Comparison of ENCODE assay signal across 8 cellular contexts in the genomic region with DNA sequence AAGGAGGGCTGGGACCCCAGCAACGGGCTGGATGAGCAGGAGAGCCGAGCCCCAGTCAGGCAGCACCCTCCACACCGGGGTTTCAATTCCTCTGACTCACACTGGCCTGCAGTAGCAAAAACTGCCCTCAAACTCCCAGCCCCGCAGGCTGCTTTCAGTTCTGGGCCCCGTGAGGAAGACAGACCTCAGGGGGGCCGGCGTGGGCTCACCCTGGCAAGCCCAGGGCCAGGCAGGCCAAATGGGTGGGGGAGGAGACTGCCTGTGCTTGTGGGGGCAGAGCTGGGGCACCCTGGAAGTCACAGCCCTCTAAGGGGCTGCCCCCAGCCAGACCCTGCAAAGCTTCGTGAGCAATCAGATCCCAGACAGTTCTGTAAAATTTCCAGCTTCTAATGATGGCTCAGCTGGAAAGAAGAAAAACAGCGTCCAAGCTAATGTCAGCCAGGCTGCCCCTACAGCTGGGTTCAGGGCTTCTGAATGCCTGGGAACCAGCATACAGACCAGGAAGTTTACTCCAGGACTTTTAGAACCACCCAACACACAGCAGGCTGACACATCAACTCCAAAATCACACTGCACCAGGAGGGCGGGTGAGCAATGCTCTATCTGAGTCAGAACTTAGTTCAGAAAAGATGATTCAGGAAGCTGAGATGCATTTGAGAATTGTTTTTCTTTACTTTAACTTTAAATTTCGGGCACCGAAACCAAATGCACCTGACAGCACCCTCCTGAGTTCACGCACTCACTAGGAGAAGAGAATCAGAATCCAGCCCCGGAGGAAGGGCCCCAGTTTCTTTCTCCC. TPM values are rescaled to one million over a fixed set of nuclear protein-coding genes. Genes with fewer than 3 reads are reported as not detected.
DNase-seq lines count a peak whose midpoint lies in the region; ATAC-seq, FAIRE-seq and TF ChIP-seq lines count a peak whose summit lies in the region.

No MANE protein-coding gene starts in this region.

- TF ChIP-seq RAD21 in GM12878 (IDR thresholded peaks at IDR 0.05; ENCODE audit: insufficient read depth, low read depth, low read length), result 0 out of 2 replicates have a peak, but pooled peaks have one; percentile 1

- H3K4me3 ChIP-seq in GM12875 (ENCODE audit: low read depth, low read length) (peak overlapping the region; percentile 53), GM12878 (peak overlapping the region; percentile 75)

- peaks cover 21 to 36% of the 10 kb centered on the region in 2 experiments for H3K36me3 ChIP-seq in GM12878 (ENCODE audit: control insufficient read depth in 2 of 2, insufficient read depth in 2 of 2, low read length in 1 of 2)

- peak overlapping the region; percentile 90 for H3K9ac ChIP-seq in GM12878 (ENCODE audit: control insufficient read depth, insufficient read depth, low read length)

- in situ Hi-C loops in GM12878 (cut with MboI), result loop anchor here (5.0 kb wide), 1 partner anchor 308 kb away; a partner anchor contains a TSS

- TF ChIP-seq CTCF in GM12875 (IDR thresholded peaks at IDR 0.05; ENCODE audit: borderline replicate concordance, insufficient read depth, low read depth, low read length), result no peak
- TF ChIP-seq CTCF in GM12878 (IDR thresholded peaks at IDR 0.05 in 2 of 3, conservative IDR thresholded peaks at IDR 0.05 in 1 of 3; ENCODE audit: control insufficient read depth in 2 of 3, extremely low read depth in 1 of 3, insufficient read depth in 1 of 3, low read depth in 3 of 3, low read length in 3 of 3), result no peak

- RAD21 ChIA-PET in GM12878 (lab: Charles Lee; ENCODE audit: unreplicated experiment), result interaction anchor here (0.7 to 4.3 kb wide), 6 partner anchors 9 to 156 kb away, joined by 3 to 36 read pairs (median 9); no protein-coding TSS in a partner anchor

- TF ChIP-seq EP300 in GM12878 (IDR thresholded peaks at IDR 0.05; ENCODE audit: borderline replicate concordance in 1 of 2, control insufficient read depth in 1 of 2, low read depth in 2 of 2, low read length in 2 of 2), result peak; percentile 19 to 21; a peak in 1 of 4 replicates

- SMC1A ChIA-PET in GM12878 (lab: Charles Lee; ENCODE audit: uncharacterized antibody, unreplicated experiment), result interaction anchor here (1.0 to 9.4 kb wide), 4 partner anchors 8 to 47 kb away, joined by 4 to 93 read pairs (median 38); no protein-coding TSS in a partner anchor

- POLR2A ChIA-PET in GM12878 (lab: Charles Lee), result interaction anchor here (0.7 to 10.2 kb wide), 6 partner anchors 9 to 34 kb away, joined by 3 to 108 read pairs (median 14); a partner anchor contains a TSS

- no peak overlapping the region for H2AFZ ChIP-seq in GM12878 (ENCODE audit: control insufficient read depth, low read depth, low read length)

- peak overlapping the region; percentile 98 for H3K27ac ChIP-seq in GM12878 (ENCODE audit: control insufficient read depth, insufficient read depth)

- WGBS in GM12878 (ENCODE audit: insufficient coverage, insufficient replicate concordance, low lambda C conversion rate, missing lambda C conversion rate), result under 1% methylated on average over 14 of the region's 14 CpGs

- peaks cover 88% of the 10 kb centered on the region for H3K79me2 ChIP-seq in GM12878 (ENCODE audit: control insufficient read depth, insufficient read depth, low read length)

- BruUV-seq in GM12878 (replicated peaks; lab: Mats Ljungman, UMichigan), result no TSS peak

- peak; percentile 72 for FAIRE-seq in GM12878 (lab: Jason Lieb, UNC)

- no peaks in the 10 kb centered on the region for H4K20me1 ChIP-seq in GM12878 (ENCODE audit: control insufficient read depth, insufficient read depth)

- intact Hi-C loops in GM12878 (cut with micrococcal nuclease; ENCODE audit: unreplicated experiment), result loop anchor here (1.0 to 5.0 kb wide), 4 partner anchors 9 to 103 kb away; a partner anchor contains a TSS

- H3K4me1 ChIP-seq in GM12878 (ENCODE audit: control insufficient read depth, insufficient read depth, low read length), result peaks cover 83% of the 10 kb centered on the region

- no peaks in the 10 kb centered on the region for H3K27me3 ChIP-seq in GM12878 (replicated peaks in 1 of 2; ENCODE audit: control insufficient read depth in 2 of 2, insufficient read depth in 2 of 2, low read length in 1 of 2)

- peak overlapping the region; percentile 95 for H3K4me2 ChIP-seq in GM12878 (ENCODE audit: control insufficient read depth, insufficient read depth)

- peak; percentile 87 for DNase-seq in HT1080 (ENCODE audit: low read depth)
- peak; percentile 77 for DNase-seq in GM12878 (ENCODE audit: low read depth, low spot score)
- peak; percentile 20 to 53 (median 41) for DNase-seq in stimulated activated CD4-positive, alpha-beta T cell treated with anti-CD3 and anti-CD28 coated beads, TNF-alpha, amount 100 ng/mL, for 48 hours (ENCODE audit: low read depth in 3 of 3)
- DNase-seq in NCI-H146 (lab: John Stamatoyannopoulos, UW), result no peak
- DNase-seq in NCI-H1048 (lab: John Stamatoyannopoulos, UW), result no peak
- no peak for DNase-seq in NCI-H82 (lab: John Stamatoyannopoulos, UW)

- CTCF ChIA-PET in GM12878 (lab: Yijun Ruan, JAX), result interaction anchor here (0.7 to 4.5 kb wide), 7 partner anchors 8 to 35 kb away, joined by 3 to 43 read pairs (median 11); a partner anchor contains a TSS

- ATAC-seq in GM21515 (IDR thresholded peaks at IDR 0.05; ENCODE audit: unreplicated experiment), result peak; percentile 60
- ATAC-seq in GM12878, result peak; percentile 57

- H3K9me3 ChIP-seq in GM12878 (replicated peaks; ENCODE audit: control insufficient read depth, insufficient read depth, low read length), result no peaks in the 10 kb centered on the region

- peak; percentile 72 for TF ChIP-seq POLR2A in GM12878 (IDR thresholded peaks at IDR 0.05; ENCODE audit: low read depth, low read length)

TF ChIP-seq in GM12878, 131 proteins besides CTCF, POLR2A, EP300 and RAD21 (continues in another document):
- TF ChIP-seq, protein P1, sequence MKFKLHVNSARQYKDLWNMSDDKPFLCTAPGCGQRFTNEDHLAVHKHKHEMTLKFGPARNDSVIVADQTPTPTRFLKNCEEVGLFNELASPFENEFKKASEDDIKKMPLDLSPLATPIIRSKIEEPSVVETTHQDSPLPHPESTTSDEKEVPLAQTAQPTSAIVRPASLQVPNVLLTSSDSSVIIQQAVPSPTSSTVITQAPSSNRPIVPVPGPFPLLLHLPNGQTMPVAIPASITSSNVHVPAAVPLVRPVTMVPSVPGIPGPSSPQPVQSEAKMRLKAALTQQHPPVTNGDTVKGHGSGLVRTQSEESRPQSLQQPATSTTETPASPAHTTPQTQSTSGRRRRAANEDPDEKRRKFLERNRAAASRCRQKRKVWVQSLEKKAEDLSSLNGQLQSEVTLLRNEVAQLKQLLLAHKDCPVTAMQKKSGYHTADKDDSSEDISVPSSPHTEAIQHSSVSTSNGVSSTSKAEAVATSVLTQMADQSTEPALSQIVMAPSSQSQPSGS (IDR thresholded peaks at IDR 0.05; ENCODE audit: low read length), result no peak
- TF ChIP-seq BMI1 (IDR thresholded peaks at IDR 0.05; ENCODE audit: borderline replicate concordance), result no peak

RNA-seq across cellular contexts. Expression of a gene that starts 34.7 kb away (rescaled TPM):
- total RNA-seq in HT1080 (2014; rRNA removed; shearing (Covaris generic)), result 53.3 and 58.5 TPM in 2 replicates
- polyA plus RNA-seq in HT1080 (2015; cell fraction: cytosol; rRNA removed), result 57.9 and 62.1 TPM in 2 replicates
- polyA plus RNA-seq in HT1080 (2015; cell fraction: nucleus; rRNA removed), result 62.2 and 77.1 TPM in 2 replicates
- 365 and 373 TPM in 2 replicates for total RNA-seq in GM12878 (2013; cell fraction: nucleolus; rRNA removed)
- 67.6 and 74.7 TPM in 2 replicates for total RNA-seq in GM12878 (2014; rRNA removed)
- 58.9 and 59.4 TPM in 2 replicates for total RNA-seq in GM12878 (2014; rRNA removed; fragmentation: Illumina TruSeq; extraction: Trizol)
- 109 TPM in 2 replicates for total RNA-seq in GM12878 (2021)
- polyA plus RNA-seq in GM12878 (2011; ENCODE audit: low read depth), result 26.1 TPM
- 63.6 and 70.6 TPM in 2 replicates for polyA plus RNA-seq in GM12878 (2011; rRNA removed)
- 70.3 and 92.5 TPM in 2 replicates for polyA plus RNA-seq in GM12878 (2011; cell fraction: cytosol; rRNA removed)
- 197 and 246 TPM in 2 replicates for polyA plus RNA-seq in GM12878 (2011; cell fraction: nucleus; rRNA removed)
- polyA plus RNA-seq in GM12878 (2012), result 41.3 and 58.7 TPM in 2 replicates
- 84.5 and 93.5 TPM in 2 replicates for polyA plus RNA-seq in GM12878 (2014; fragmentation: Illumina TruSeq; extraction: Trizol)
- polyA plus RNA-seq in GM12878 (2014; fragmentation: Nextera tagmentation; extraction: Ambion mirVana), result 1 to 10 TPM; 2.3 to 7.0 TPM
- 94.1 and 94.8 TPM in 2 replicates for polyA plus RNA-seq in GM12878 (2014; rRNA removed)
- polyA plus RNA-seq in GM12878 (2016; fragmentation: Nextera tagmentation; extraction: Ambion mirVana), result 10 to 100 TPM; 60.2 to 82.4 TPM
- polyA minus RNA-seq in GM12878 (2011; rRNA and poly(A)+ RNA removed), result 43.1 and 54.4 TPM in 2 replicates
- 25.0 and 34.6 TPM in 2 replicates for polyA minus RNA-seq in GM12878 (2011; cell fraction: cytosol; rRNA and poly(A)+ RNA removed)
- polyA minus RNA-seq in GM12878 (2011; cell fraction: nucleus; rRNA and poly(A)+ RNA removed), result 71.8 and 93.6 TPM in 2 replicates

RNA-seq across cellular contexts. Expression of a gene that starts 43.8 kb away (rescaled TPM):
- total RNA-seq in HT1080 (2014; rRNA removed; shearing (Covaris generic)), result not detected in 2 replicates
- not detected in 2 replicates for polyA plus RNA-seq in HT1080 (2015; cell fraction: cytosol; rRNA removed)
- polyA plus RNA-seq in HT1080 (2015; cell fraction: nucleus; rRNA removed), result not detected in 2 replicates
- not detected in 2 replicates for total RNA-seq in GM12878 (2013; cell fraction: nucleolus; rRNA removed)
- total RNA-seq in GM12878 (2014; rRNA removed) (not detected in 2 replicates), GM12878 (2014; rRNA removed; fragmentation: Illumina TruSeq; extraction: Trizol) (not detected in 2 replicates), GM12878 (2021) (not detected in 2 replicates)
- polyA plus RNA-seq in GM12878 (2011; ENCODE audit: low read depth), result not detected
- polyA plus RNA-seq in GM12878 (2011; rRNA removed) (0.01 TPM in 1 of 2 replicates, not detected in the other), GM12878 (2014; fragmentation: Illumina TruSeq; extraction: Trizol) (not detected in 2 replicates), GM12878 (2014; fragmentation: Nextera tagmentation; extraction: Ambion mirVana) (not detected), GM12878 (2014; rRNA removed) (not detected in 2 replicates), GM12878 (2016; fragmentation: Nextera tagmentation; extraction: Ambion mirVana) (not detected)
- polyA plus RNA-seq in GM12878 (2011; cell fraction: cytosol; rRNA removed), result 0.05 TPM in 1 of 2 replicates, not detected in the other
- not detected in 2 replicates for polyA plus RNA-seq in GM12878 (2011; cell fraction: nucleus; rRNA removed)
- polyA plus RNA-seq in GM12878 (2012), result 0.07 and 0.18 TPM in 2 replicates
- polyA minus RNA-seq in GM12878 (2011; rRNA and poly(A)+ RNA removed), result not detected in 2 replicates
- polyA minus RNA-seq in GM12878 (2011; cell fraction: cytosol; rRNA and poly(A)+ RNA removed), result not detected in 2 replicates
- not detected in 2 replicates for polyA minus RNA-seq in GM12878 (2011; cell fraction: nucleus; rRNA and poly(A)+ RNA removed)

Comparison
In these comparisons a context has a peak if more than half of its experiments do, and no peak if none do; other contexts are left out.
1. DNase-seq: peak in HT1080 (single experiment), GM12878 (single experiment) and stimulated activated CD4-positive, alpha-beta T cell treated with anti-CD3 and anti-CD28 coated beads, TNF-alpha, amount 100 ng/mL, for 48 hours (3 of 3); none in NCI-H146 (single experiment), NCI-H1048 (single experiment) and NCI-H82 (single experiment).